ENCODE assay signal across 19 cellular contexts in genomic region chr2:235499306-235499812, GRCh38. TPM values are rescaled to one million over a fixed set of nuclear protein-coding genes. Genes with fewer than 3 reads are reported as not detected.
DNase-seq lines count a peak whose midpoint lies in the region; ATAC-seq and TF ChIP-seq lines count a peak whose summit lies in the region.
"Had no signal": no experiment of that assay in that cellular context is flagged by ENCODE, and none has a peak within 500 bp of the region (broad histone marks: within the 10 kb centered on the region; RNA-seq: fewer than 3 reads in every experiment).

No MANE protein-coding gene starts in this region.

- TF ChIP-seq CTCF in GM23338 (conservative IDR thresholded peaks at IDR 0.05; ENCODE audit: low read depth in 2 of 2) (no peak), GM10266 (IDR thresholded peaks at IDR 0.05; ENCODE audit: control insufficient read depth, insufficient read depth, low read depth, missing control alignments) (no peak)

- H3F3A ChIP-seq in GM23338 (replicated peaks; ENCODE audit: low read depth), result no peaks in the 10 kb centered on the region

- H3K27ac Mint-ChIP-seq in GM23338, result peak overlapping the region; percentile 22; the same call in 1 of the 2 replicates
- H3K27ac Mint-ChIP-seq in T-cell, result no peak overlapping the region
- H3K27ac Mint-ChIP-seq: CD4-positive, alpha-beta memory T cell had no signal

- ATAC-seq in GM23338 (no peak), T-cell (replicated peaks in 1 of 4) (no peak), HG02852 (IDR thresholded peaks at IDR 0.05; ENCODE audit: unreplicated experiment) (no peak)
- ATAC-seq: GM12878 had no signal

- H3K36me3 Mint-ChIP-seq in GM23338 (ENCODE audit: low read depth) (no peaks in the 10 kb centered on the region; the same call in 2 of the 3 replicates), T-cell (no peaks in the 10 kb centered on the region)
- H3K36me3 Mint-ChIP-seq: CD4-positive, alpha-beta memory T cell had no signal

- no peak overlapping the region for H2AFZ ChIP-seq in GM23338

- peaks cover 15% of the 10 kb centered on the region for H3K27me3 Mint-ChIP-seq in GM23338 (ENCODE audit: insufficient read depth, low read depth, poor library complexity)
- H3K27me3 Mint-ChIP-seq in T-cell, result peaks cover 42 to 74% of the 10 kb centered on the region in 2 donors

- H3K4me1 Mint-ChIP-seq in GM23338 (peaks cover 83% of the 10 kb centered on the region), T-cell (peaks cover 7 to 26% (median 14%) of the 10 kb centered on the region in 3 donors)

- no peak overlapping the region for H3K27ac ChIP-seq in GM23338 (ENCODE audit: low read depth)
- H3K27ac ChIP-seq: BLaER1 treated with 17β-estradiol and CSF1 and Interleukin-3, amounts not matched to agents 10 nM and 100 nM had no signal

- POLR2A ChIA-PET in HEK293T (lab: Yijun Ruan, JAX) (no interaction called here), T-cell (lab: Charles Lee) (no interaction called here)

- no peak overlapping the region for H3K4me2 ChIP-seq in GM23338

- peaks cover 95% of the 10 kb centered on the region for H3K79me2 ChIP-seq in GM23338 (replicated peaks; ENCODE audit: insufficient read depth)

- no peak overlapping the region; the same call in 2 of the 3 replicates for H3K4me3 Mint-ChIP-seq in GM23338
- no peak overlapping the region for H3K4me3 Mint-ChIP-seq in T-cell
- H3K4me3 Mint-ChIP-seq: CD4-positive, alpha-beta memory T cell had no signal

- H3K9me2 ChIP-seq in GM23338 (ENCODE audit: insufficient read depth), result no peaks in the 10 kb centered on the region

- H3K4me3 ChIP-seq in GM23338, result no peak overlapping the region
- H3K4me3 ChIP-seq: BLaER1 treated with 17β-estradiol and CSF1 and Interleukin-3, amounts not matched to agents 10 nM and 100 nM; GM12878 had no signal

- peaks cover 57% of the 10 kb centered on the region for H4K20me1 ChIP-seq in GM23338 (replicated peaks; ENCODE audit: insufficient read depth)

- DNase-seq in GM23338 (ENCODE audit: low spot score) (no peak), HEK293T (ENCODE audit: extremely low spot score) (no peak), RPMI8226 (peak; percentile 83), kidney tubule cell (ENCODE audit: low spot score) (peak; percentile 26), T-cell (no peak), GM10266 (ENCODE audit: extremely low spot score) (no peak)
- DNase-seq in activated CD4-positive, alpha-beta T cell treated with anti-CD3 and anti-CD28 coated beads for 48 hours, result no peak
- DNase-seq: Caco-2; CD4-positive, alpha-beta memory T cell; DMS 273 treated with DMSO at 0.1 percent for 48 hours; DMS79 treated with DMSO at 0.1 percent for 48 hours; Kasumi-1; NCI-H1417; NCI-H1694 treated with DMSO at 0.1 percent for 48 hours; NCI-H2227 treated with DMSO at 0.1 percent for 48 hours; OCI-M1 had no signal

- H3K9me3 Mint-ChIP-seq in GM23338 (no peaks in the 10 kb centered on the region), T-cell (no peaks in the 10 kb centered on the region)
- H3K9me3 Mint-ChIP-seq: CD4-positive, alpha-beta memory T cell had no signal

- H3K36me3 ChIP-seq in GM23338 (ENCODE audit: insufficient read depth), result no peaks in the 10 kb centered on the region
- H3K36me3 ChIP-seq: BLaER1 treated with 17β-estradiol and CSF1 and Interleukin-3, amounts not matched to agents 10 nM and 100 nM had no signal

- CTCF ChIA-PET in HEK293T (lab: Yijun Ruan, JAX), result no interaction called here
- CTCF ChIA-PET in T-cell (lab: Charles Lee), result no interaction called here

- H3K27me3 ChIP-seq in GM23338 (ENCODE audit: insufficient read depth), result 0 out of 2 replicates have a peak, but pooled peaks cover 7% of the 10 kb centered on the region

- peaks cover 65% of the 10 kb centered on the region for H3K4me1 ChIP-seq in GM23338 (ENCODE audit: insufficient read depth)

TF ChIP-seq in GM23338, 12 proteins besides CTCF, POLR2A, EP300 and RAD21 (continues in another document):
- TF ChIP-seq NANOG (IDR thresholded peaks at IDR 0.05; ENCODE audit: borderline replicate concordance), result no peak
- no peak for TF ChIP-seq STAT1 (IDR thresholded peaks at IDR 0.05; ENCODE audit: unreplicated experiment)
- no peak for TF ChIP-seq EZH2 (IDR thresholded peaks at IDR 0.05; ENCODE audit: low read depth, unreplicated experiment)
- TF ChIP-seq ETS1 (IDR thresholded peaks at IDR 0.05), result no peak
- TF ChIP-seq CREB1 (CRISPR knock-in tag; IDR thresholded peaks at IDR 0.05; ENCODE audit: low read depth), result no peak
- TF ChIP-seq ZNF331 (CRISPR knock-in tag; IDR thresholded peaks at IDR 0.05; ENCODE audit: low read depth), result no peak
- no peak for TF ChIP-seq EZH2phosphoT487 (IDR thresholded peaks at IDR 0.05; ENCODE audit: unreplicated experiment)
- no peak for TF ChIP-seq JUNB (IDR thresholded peaks at IDR 0.05; ENCODE audit: unreplicated experiment)

TF ChIP-seq in HEK293T, 16 proteins besides CTCF, POLR2A, EP300 and RAD21:
- TF ChIP-seq, protein P1, sequence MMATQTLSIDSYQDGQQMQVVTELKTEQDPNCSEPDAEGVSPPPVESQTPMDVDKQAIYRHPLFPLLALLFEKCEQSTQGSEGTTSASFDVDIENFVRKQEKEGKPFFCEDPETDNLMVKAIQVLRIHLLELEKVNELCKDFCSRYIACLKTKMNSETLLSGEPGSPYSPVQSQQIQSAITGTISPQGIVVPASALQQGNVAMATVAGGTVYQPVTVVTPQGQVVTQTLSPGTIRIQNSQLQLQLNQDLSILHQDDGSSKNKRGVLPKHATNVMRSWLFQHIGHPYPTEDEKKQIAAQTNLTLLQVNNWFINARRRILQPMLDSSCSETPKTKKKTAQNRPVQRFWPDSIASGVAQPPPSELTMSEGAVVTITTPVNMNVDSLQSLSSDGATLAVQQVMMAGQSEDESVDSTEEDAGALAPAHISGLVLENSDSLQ (IDR thresholded peaks at IDR 0.05), result peak; percentile 54
- TF ChIP-seq FOXM1 (IDR thresholded peaks at IDR 0.05; ENCODE audit: borderline replicate concordance) (no peak), SUZ12 (IDR thresholded peaks at IDR 0.05) (no peak), LEF1 (IDR thresholded peaks at IDR 0.05; ENCODE audit: borderline replicate concordance) (no peak), BHLHE40 (IDR thresholded peaks at IDR 0.05; ENCODE audit: borderline replicate concordance) (no peak), ELF4 (IDR thresholded peaks at IDR 0.05) (no peak), FOXA1 (IDR thresholded peaks at IDR 0.05) (no peak)
TF ChIP-seq in HEK293T: peak in this region for 1.

RNA-seq across cellular contexts. Expression of gene AGAP1, which starts 5.5 kb away (rescaled TPM):
- 25.1 and 27.9 TPM in 2 replicates for total RNA-seq in GM23338 (2014; rRNA removed; shearing (Covaris generic))
- polyA plus RNA-seq in GM23338 (2016; fragmentation: Nextera tagmentation; extraction: Ambion mirVana), result 13.3 and 16.4 TPM in 2 replicates
- total RNA-seq in T-cell, result 10 to 100 TPM in 1 of 5 donors, 1 to 10 TPM in 4; 3.9 to 15.6 (median 5.2) TPM

Comparison
In these comparisons a context has a peak if more than half of its experiments do, and no peak if none do; other contexts are left out.
1. DNase-seq: peak in RPMI8226 (single experiment) and kidney tubule cell (single experiment); none in GM23338 (single experiment), HEK293T (single experiment), activated CD4-positive, alpha-beta T cell treated with anti-CD3 and anti-CD28 coated beads for 48 hours (single experiment), T-cell (0 of 34) and GM10266 (single experiment).